Comparison of ENCODE assay signal across 22 cellular contexts in the genomic region with DNA sequence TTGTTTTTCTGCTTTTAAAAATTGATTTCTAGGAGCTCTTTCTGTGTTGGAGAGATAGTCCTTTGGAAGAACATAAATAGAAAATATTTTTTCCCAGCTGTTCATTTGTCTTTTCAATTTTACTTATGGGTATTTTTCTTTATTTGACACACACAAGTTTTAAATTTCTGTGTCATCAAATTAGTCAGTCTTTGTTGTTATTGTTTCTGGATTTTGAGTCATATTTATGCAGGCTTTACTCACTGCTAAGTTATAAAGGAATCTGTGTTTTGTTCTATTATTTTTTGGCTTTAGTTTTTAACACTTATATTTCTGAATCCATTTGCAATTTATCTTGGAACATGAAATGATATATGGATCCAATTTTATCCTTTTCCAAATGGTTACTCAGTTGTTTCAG. TPM values are rescaled to one million over a fixed set of nuclear protein-coding genes. Genes with fewer than 3 reads are reported as not detected.
DNase-seq lines count a peak whose midpoint lies in the region; ATAC-seq, FAIRE-seq and TF ChIP-seq lines count a peak whose summit lies in the region.
"Had no signal": no experiment of that assay in that cellular context is flagged by ENCODE, and none has a peak within 500 bp of the region (broad histone marks: within the 10 kb centered on the region; RNA-seq: fewer than 3 reads in every experiment).

No MANE protein-coding gene starts in this region.

- dilution Hi-C loops in endothelial cell of umbilical vein (cut with MboI; ENCODE audit: extremely low pct_ligation_motif_present, low sequenced_read_pairs): no loop called here

- POLR2A ChIA-PET in endothelial cell of umbilical vein (lab: Charles Lee): no interaction called here
- POLR2A ChIA-PET in activated CD4-positive, alpha-beta memory T cell treated with anti-CD3 and anti-CD28 coated beads, Interleukin-2, amount 10 ng/mL, durations not matched to agents 7 days and 5 days (lab: Charles Lee): no interaction called here

- H3K9me3 ChIP-seq in endothelial cell of umbilical vein (replicated peaks; ENCODE audit: control insufficient read depth, insufficient read depth, low read length): no peaks in the 10 kb centered on the region
- H3K9me3 ChIP-seq: HAP-1 had no signal

- no peaks in the 10 kb centered on the region for H3K9me3 Mint-ChIP-seq in activated T-cell treated with anti-CD3 and anti-CD28 coated beads, Interleukin-2, amount 50 U/mL, for 4 hours
- no peaks in the 10 kb centered on the region for H3K9me3 Mint-ChIP-seq in activated CD4-positive, alpha-beta memory T cell treated with anti-CD3 and anti-CD28 coated beads, Interleukin-2, amount 10 ng/mL, durations not matched to agents 7 days and 5 days

- intact Hi-C loops in endothelial cell of umbilical vein (cut with micrococcal nuclease): no loop called here

- TF ChIP-seq POLR2A in endothelial cell of umbilical vein (IDR thresholded peaks at IDR 0.05; ENCODE audit: low read depth, low read length): no peak

- no peaks in the 10 kb centered on the region for H3K36me3 Mint-ChIP-seq in activated T-cell treated with anti-CD3 and anti-CD28 coated beads, Interleukin-2, amount 50 U/mL, for 4 hours (ENCODE audit: insufficient read depth)
- peaks cover 2% of the 10 kb centered on the region for H3K36me3 Mint-ChIP-seq in activated CD4-positive, alpha-beta memory T cell treated with anti-CD3 and anti-CD28 coated beads, Interleukin-2, amount 10 ng/mL, durations not matched to agents 7 days and 5 days (ENCODE audit: low read depth)
- H3K36me3 Mint-ChIP-seq: CD4-positive, alpha-beta memory T cell; IgD-negative memory B cell had no signal

- H3K27ac Mint-ChIP-seq in activated CD4-positive, alpha-beta memory T cell treated with anti-CD3 and anti-CD28 coated beads, Interleukin-2, amount 10 ng/mL, durations not matched to agents 7 days and 5 days: no peak overlapping the region
- H3K27ac Mint-ChIP-seq: CD14-positive monocyte; CD4-positive, alpha-beta memory T cell; IgD-negative memory B cell had no signal

- H3K4me1 ChIP-seq in endothelial cell of umbilical vein (ENCODE audit: control insufficient read depth, extremely low read depth, insufficient read depth, low read length) (peaks cover 6% of the 10 kb centered on the region), foreskin keratinocyte (peaks cover 9% of the 10 kb centered on the region)
- H3K4me1 ChIP-seq: BLaER1, HAP-1 had no signal

- H3K4me3 Mint-ChIP-seq in activated T-cell treated with anti-CD3 and anti-CD28 coated beads, Interleukin-2, amount 50 U/mL, for 4 hours: no peak overlapping the region
- no peak overlapping the region for H3K4me3 Mint-ChIP-seq in activated CD4-positive, alpha-beta memory T cell treated with anti-CD3 and anti-CD28 coated beads, Interleukin-2, amount 10 ng/mL, durations not matched to agents 7 days and 5 days
- H3K4me3 Mint-ChIP-seq: CD4-positive, alpha-beta memory T cell; IgD-negative memory B cell had no signal

- peak; percentile 68 for ATAC-seq in foreskin keratinocyte
- no peak for ATAC-seq in activated T-cell treated with anti-CD3 and anti-CD28 coated beads, Interleukin-2, amount 50 U/mL, for 4 hours
- ATAC-seq: GM12878, HepG2 had no signal

- H3K4me1 Mint-ChIP-seq in activated T-cell treated with anti-CD3 and anti-CD28 coated beads, Interleukin-2, amount 50 U/mL, for 4 hours (ENCODE audit: low read depth): peaks cover 8% of the 10 kb centered on the region
- H3K4me1 Mint-ChIP-seq in activated CD4-positive, alpha-beta memory T cell treated with anti-CD3 and anti-CD28 coated beads, Interleukin-2, amount 10 ng/mL, durations not matched to agents 7 days and 5 days: peaks cover 6% of the 10 kb centered on the region

- peaks cover 37% of the 10 kb centered on the region for H3K27me3 Mint-ChIP-seq in activated T-cell treated with anti-CD3 and anti-CD28 coated beads, Interleukin-2, amount 50 U/mL, for 4 hours (ENCODE audit: low read depth)
- H3K27me3 Mint-ChIP-seq in activated CD4-positive, alpha-beta memory T cell treated with anti-CD3 and anti-CD28 coated beads, Interleukin-2, amount 10 ng/mL, durations not matched to agents 7 days and 5 days: peaks cover 48% of the 10 kb centered on the region

- CTCF ChIA-PET in endothelial cell of umbilical vein (lab: Charles Lee): no interaction called here
- CTCF ChIA-PET in activated CD4-positive, alpha-beta memory T cell treated with anti-CD3 and anti-CD28 coated beads, Interleukin-2, amount 10 ng/mL, durations not matched to agents 7 days and 5 days (lab: Charles Lee): interaction anchor here (1.2 kb wide), 1 partner anchor 14 kb away, joined by 3 read pairs; no protein-coding TSS in a partner anchor

- BruUV-seq in endothelial cell of umbilical vein (replicated peaks; lab: Mats Ljungman, UMichigan): no TSS peak

- H2AFZ ChIP-seq in endothelial cell of umbilical vein (ENCODE audit: low read depth, low read length): no peak overlapping the region

- no peak overlapping the region for H3K27ac ChIP-seq in endothelial cell of umbilical vein (ENCODE audit: insufficient read depth, low read depth, low read length)
- H3K27ac ChIP-seq in foreskin keratinocyte: no peak overlapping the region
- H3K27ac ChIP-seq: BLaER1 had no signal

- H3K36me3 ChIP-seq in endothelial cell of umbilical vein (ENCODE audit: control insufficient read depth in 2 of 2, extremely low read depth in 1 of 2, insufficient read depth in 2 of 2, low read length in 2 of 2): no peaks in the 10 kb centered on the region
- H3K36me3 ChIP-seq: BLaER1, HAP-1 had no signal

- no peaks in the 10 kb centered on the region for H3K9me1 ChIP-seq in endothelial cell of umbilical vein (replicated peaks; ENCODE audit: control insufficient read depth, extremely low read depth, insufficient read depth, low read length)

- H3K4me2 ChIP-seq in endothelial cell of umbilical vein (ENCODE audit: insufficient read depth, low read length): no peak overlapping the region
- H3K4me2 ChIP-seq: BLaER1 had no signal

- H3K79me2 ChIP-seq in endothelial cell of umbilical vein (ENCODE audit: control insufficient read depth, insufficient read depth, low read length): no peaks in the 10 kb centered on the region

- TF ChIP-seq CTCF in endothelial cell of umbilical vein (IDR thresholded peaks at IDR 0.05; ENCODE audit: extremely low read depth in 1 of 2, insufficient read depth in 1 of 2, low read depth in 1 of 2, low read length in 2 of 2) (no peak), foreskin keratinocyte (conservative IDR thresholded peaks at IDR 0.05) (no peak)

- H4K20me1 ChIP-seq in endothelial cell of umbilical vein (replicated peaks; ENCODE audit: control insufficient read depth, extremely low read depth, insufficient read depth, low read length): no peaks in the 10 kb centered on the region
- H4K20me1 ChIP-seq: BLaER1 had no signal

- peak; percentile 58 for DNase-seq in ELR (ENCODE audit: low read depth)
- peak; percentile 56 for DNase-seq in HCEC 1CT
- no peak for DNase-seq in endothelial cell of umbilical vein (ENCODE audit: low read depth, low spot score)
- DNase-seq in foreskin keratinocyte: no peak
- DNase-seq in activated CD4-positive, alpha-beta T cell treated with anti-CD3 and anti-CD28 coated beads for 48 hours: no peak
- no peak for DNase-seq in activated T-cell treated with anti-CD3 and anti-CD28 coated beads, Interleukin-2, amount 50 U/mL, for 4 hours
- no peak for DNase-seq in DMS53 treated with DMSO at 0.1 percent for 48 hours (lab: John Stamatoyannopoulos, UW; ENCODE audit: unreplicated experiment)
- no peak for DNase-seq in activated CD4-positive, alpha-beta memory T cell treated with anti-CD3 and anti-CD28 coated beads, Interleukin-2, amount 10 ng/mL, durations not matched to agents 7 days and 5 days
- DNase-seq: 8988T; CD4-positive, alpha-beta memory T cell; DMS153; DMS79 treated with DMSO at 0.1 percent for 48 hours had no signal

- H3K27me3 ChIP-seq in endothelial cell of umbilical vein (ENCODE audit: control insufficient read depth in 2 of 2, insufficient read depth in 2 of 2, low read length in 2 of 2) (peaks cover 7 to 19% of the 10 kb centered on the region in 2 experiments), foreskin keratinocyte (peaks cover 39% of the 10 kb centered on the region)
- H3K27me3 ChIP-seq: BLaER1 had no signal

- no peak overlapping the region for H3K9ac ChIP-seq in endothelial cell of umbilical vein (replicated peaks; ENCODE audit: extremely low read depth, insufficient read depth, low read length)
- H3K9ac ChIP-seq: BLaER1 had no signal

- FAIRE-seq in endothelial cell of umbilical vein (lab: Jason Lieb, UNC): no peak
- FAIRE-seq: H1, HepG2 had no signal

- no peak overlapping the region for H3K4me3 ChIP-seq in endothelial cell of umbilical vein (replicated peaks in 1 of 3; ENCODE audit: insufficient read depth in 1 of 3, low read depth in 1 of 3, low read length in 3 of 3)
- H3K4me3 ChIP-seq: BLaER1, GM12878, HAP-1 had no signal

TF ChIP-seq in endothelial cell of umbilical vein, 7 proteins besides CTCF, POLR2A, EP300 and RAD21 (continues in another document):
- no peak for TF ChIP-seq MAX (IDR thresholded peaks at IDR 0.05; ENCODE audit: insufficient read depth, insufficient read length)
- no peak for TF ChIP-seq POLR2AphosphoS5 (IDR thresholded peaks at IDR 0.05; ENCODE audit: insufficient read depth, low read depth, low read length)
- TF ChIP-seq MYC (IDR thresholded peaks at IDR 0.05; ENCODE audit: low read depth, low read length): no peak
- no peak for TF ChIP-seq GATA2 (IDR thresholded peaks at IDR 0.05; ENCODE audit: insufficient read depth, insufficient read length, low read depth, low read length)
- TF ChIP-seq JUN (IDR thresholded peaks at IDR 0.05; ENCODE audit: borderline replicate concordance, insufficient read depth, insufficient read length, low read depth): no peak
- peak; percentile 41 for TF ChIP-seq FOS (IDR thresholded peaks at IDR 0.05; ENCODE audit: borderline replicate concordance, insufficient read depth, low read length)

RNA-seq across cellular contexts. Expression of gene GHSR, which starts 5.9 kb away (rescaled TPM):
- total RNA-seq in endothelial cell of umbilical vein (not detected in 2 replicates), foreskin keratinocyte (not detected in 2 replicates)
- polyA plus RNA-seq in endothelial cell of umbilical vein (not detected in 2 replicates), foreskin keratinocyte (not detected in 2 replicates)
- polyA plus RNA-seq in endothelial cell of umbilical vein (2011; cell fraction: cytosol; rRNA removed): not detected in 2 replicates
- polyA plus RNA-seq in endothelial cell of umbilical vein (2011; cell fraction: nucleus; rRNA removed): not detected in 2 replicates
- not detected in 2 replicates for polyA plus RNA-seq in endothelial cell of umbilical vein (2012)
- polyA minus RNA-seq in endothelial cell of umbilical vein: not detected in 2 replicates
- polyA minus RNA-seq in endothelial cell of umbilical vein (2011; cell fraction: cytosol; rRNA and poly(A)+ RNA removed): not detected
- not detected in 2 replicates for polyA minus RNA-seq in endothelial cell of umbilical vein (2011; cell fraction: nucleus; rRNA and poly(A)+ RNA removed)
- not detected for total RNA-seq in activated T-cell treated with anti-CD3 and anti-CD28 coated beads, Interleukin-2, amount 50 U/mL, for 4 hours
- not detected for total RNA-seq in activated CD4-positive, alpha-beta memory T cell treated with anti-CD3 and anti-CD28 coated beads, Interleukin-2, amount 10 ng/mL, durations not matched to agents 7 days and 5 days
- total RNA-seq: A673; CD4-positive, alpha-beta memory T cell; G401; GM12878; H1; HepG2 had no signal
- polyA plus RNA-seq: AG04450; CD14-positive monocyte; CD4-positive, alpha-beta memory T cell; GM12878; H1; HepG2; IgD-negative memory B cell had no signal

Comparison
In these comparisons a context has a peak if more than half of its experiments do, and no peak if none do; other contexts are left out.
1. DNase-seq: peak in ELR (single experiment) and HCEC 1CT (single experiment); none in endothelial cell of umbilical vein (single experiment), foreskin keratinocyte (0 of 2), activated CD4-positive, alpha-beta T cell treated with anti-CD3 and anti-CD28 coated beads for 48 hours (single experiment), activated T-cell treated with anti-CD3 and anti-CD28 coated beads, Interleukin-2, amount 50 U/mL, for 4 hours (single experiment), DMS53 treated with DMSO at 0.1 percent for 48 hours (single experiment) and activated CD4-positive, alpha-beta memory T cell treated with anti-CD3 and anti-CD28 coated beads, Interleukin-2, amount 10 ng/mL, durations not matched to agents 7 days and 5 days (single experiment).